Comparison of ENCODE assay signal across 17 cellular contexts in the genomic region with DNA sequence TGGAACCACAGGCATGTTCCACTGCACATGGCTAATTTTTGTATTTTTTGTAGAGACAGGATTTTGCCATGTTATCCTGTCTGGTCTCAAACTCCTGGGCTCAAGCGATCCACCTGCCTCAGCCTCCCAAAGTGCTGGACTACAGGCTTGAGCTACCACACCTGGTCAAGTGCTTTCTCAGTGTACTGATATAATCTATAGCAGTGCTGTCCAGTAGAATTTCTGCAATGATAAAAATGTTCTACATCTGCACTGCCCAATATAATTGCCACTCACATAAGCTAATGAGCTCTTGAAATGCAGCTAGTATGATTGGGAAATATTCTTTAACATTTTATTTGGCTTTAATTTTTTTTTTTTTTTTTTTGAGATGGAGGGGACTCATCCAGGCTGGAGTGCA.
DNase-seq lines count a peak whose midpoint lies in the region; ATAC-seq and TF ChIP-seq lines count a peak whose summit lies in the region.
"Had no signal": no experiment of that assay in that cellular context is flagged by ENCODE, and none has a peak within 500 bp of the region (broad histone marks: within the 10 kb centered on the region; RNA-seq: fewer than 3 reads in every experiment).

No MANE protein-coding gene starts in this region.

- TF ChIP-seq CTCF in left lung (IDR thresholded peaks at IDR 0.05) (no peak), lung (IDR thresholded peaks at IDR 0.05; ENCODE audit: control extremely low read depth, extremely low read depth) (no peak)
- TF ChIP-seq CTCF in CD4-positive, alpha-beta T cell (IDR thresholded peaks at IDR 0.05), result no peak

- intact Hi-C loops in left lung (cut with DNase I), result no loop called here
- intact Hi-C loops in CD4-positive, alpha-beta T cell (cut with DNase I, micrococcal nuclease), result no loop called here
- intact Hi-C loops in activated T-helper 2 cell treated with anti-CD3 and anti-CD28 coated beads, Interferon-gamma antibody, Interleukin-2, Interleukin-4, amounts not matched to agents 10 μg/mL and 5 μg/mL and 100 μg/mL, durations not matched to agents 14 hours and 24 hours and 36 hours (cut with micrococcal nuclease), result no loop called here

- no peaks in the 10 kb centered on the region for H3K27me3 ChIP-seq in left lung
- H3K27me3 ChIP-seq in lung (ENCODE audit: control insufficient read depth, insufficient read depth), result no peaks in the 10 kb centered on the region
- H3K27me3 ChIP-seq in CD4-positive, alpha-beta T cell (ENCODE audit: control insufficient read depth, insufficient read depth, low read length), result no peaks in the 10 kb centered on the region
- H3K27me3 ChIP-seq: BE2C, BLaER1 had no signal

- H3K9me3 ChIP-seq in left lung, result no peaks in the 10 kb centered on the region
- no peaks in the 10 kb centered on the region for H3K9me3 ChIP-seq in lung (ENCODE audit: control insufficient read depth in 2 of 2, insufficient read depth in 1 of 2, low read length in 1 of 2)
- H3K9me3 ChIP-seq in CD4-positive, alpha-beta T cell (ENCODE audit: control insufficient read depth, low read length), result no peaks in the 10 kb centered on the region
- H3K9me3 ChIP-seq: BE2C, BLaER1, Caco-2 had no signal

- no peaks in the 10 kb centered on the region for H3K27me3 Mint-ChIP-seq in CD4-positive, alpha-beta T cell
- H3K27me3 Mint-ChIP-seq in activated T-helper 2 cell treated with anti-CD3 and anti-CD28 coated beads, Interferon-gamma antibody, Interleukin-2, Interleukin-4, amounts not matched to agents 10 μg/mL and 5 μg/mL and 100 μg/mL, durations not matched to agents 14 hours and 24 hours and 36 hours (ENCODE audit: low read depth), result no peaks in the 10 kb centered on the region

- H3K9me3 Mint-ChIP-seq in CD4-positive, alpha-beta T cell, result no peaks in the 10 kb centered on the region
- no peaks in the 10 kb centered on the region for H3K9me3 Mint-ChIP-seq in activated T-helper 2 cell treated with anti-CD3 and anti-CD28 coated beads, Interferon-gamma antibody, Interleukin-2, Interleukin-4, amounts not matched to agents 10 μg/mL and 5 μg/mL and 100 μg/mL, durations not matched to agents 14 hours and 24 hours and 36 hours
- H3K9me3 Mint-ChIP-seq: CD4-positive, CD25-positive, alpha-beta regulatory T cell; CD8-positive, alpha-beta T cell had no signal

- DNase-seq in left lung, result no peak
- DNase-seq in lung (ENCODE audit: low spot score), result no peak
- no peak for DNase-seq in CD4-positive, alpha-beta T cell
- DNase-seq in activated T-helper 2 cell treated with anti-CD3 and anti-CD28 coated beads, Interferon-gamma antibody, Interleukin-2, Interleukin-4, amounts not matched to agents 10 μg/mL and 5 μg/mL and 100 μg/mL, durations not matched to agents 14 hours and 24 hours and 36 hours (ENCODE audit: low spot score), result no peak
- DNase-seq: 8988T; ACHN; BE2C; C1 segment of cervical spinal cord; Caco-2; Calu3; CD4-positive, CD25-positive, alpha-beta regulatory T cell; CD8-positive, alpha-beta T cell; DMS79 treated with DMSO at 0.1 percent for 48 hours; GF-D8 had no signal

- H3K36me3 Mint-ChIP-seq in CD4-positive, alpha-beta T cell (ENCODE audit: low read depth), result peaks cover 15% of the 10 kb centered on the region
- no peaks in the 10 kb centered on the region for H3K36me3 Mint-ChIP-seq in activated T-helper 2 cell treated with anti-CD3 and anti-CD28 coated beads, Interferon-gamma antibody, Interleukin-2, Interleukin-4, amounts not matched to agents 10 μg/mL and 5 μg/mL and 100 μg/mL, durations not matched to agents 14 hours and 24 hours and 36 hours (ENCODE audit: low read depth)

- ATAC-seq in left lung (peak; percentile 73), lung (ENCODE audit: insufficient read depth, low FRiP score) (peak; percentile 27), GM21737 (IDR thresholded peaks at IDR 0.05; ENCODE audit: unreplicated experiment) (no peak)
- ATAC-seq in CD4-positive, alpha-beta T cell (ENCODE audit: poor library complexity), result no peak
- ATAC-seq: CD8-positive, alpha-beta T cell had no signal

- 75 to 100% methylated on average over 1 of the region's 1 CpG for WGBS in lung, 2 donors

- no peak overlapping the region for H3K27ac ChIP-seq in left lung
- H3K27ac ChIP-seq in lung (ENCODE audit: low read depth in 1 of 2, low read length in 1 of 2), result no peak overlapping the region
- H3K27ac ChIP-seq in CD4-positive, alpha-beta T cell (ENCODE audit: low read depth, low read length), result no peak overlapping the region
- H3K27ac ChIP-seq: BLaER1 had no signal

- POLR2A ChIA-PET in CD4-positive, alpha-beta T cell (lab: Charles Lee), result no interaction called here

- H3K4me1 ChIP-seq in left lung (no peaks in the 10 kb centered on the region), lung (ENCODE audit: control insufficient read depth in 2 of 2, insufficient read depth in 2 of 2, low read length in 2 of 2) (no peaks in the 10 kb centered on the region)
- H3K4me1 ChIP-seq: BE2C, BLaER1, Caco-2 had no signal

- no peak overlapping the region for H3K4me3 Mint-ChIP-seq in CD4-positive, alpha-beta T cell
- H3K4me3 Mint-ChIP-seq in activated T-helper 2 cell treated with anti-CD3 and anti-CD28 coated beads, Interferon-gamma antibody, Interleukin-2, Interleukin-4, amounts not matched to agents 10 μg/mL and 5 μg/mL and 100 μg/mL, durations not matched to agents 14 hours and 24 hours and 36 hours (ENCODE audit: low read depth), result no peak overlapping the region
- H3K4me3 Mint-ChIP-seq: CD14-positive monocyte; CD4-positive, CD25-positive, alpha-beta regulatory T cell; CD8-positive, alpha-beta T cell had no signal

- no peaks in the 10 kb centered on the region for H3K4me1 Mint-ChIP-seq in CD4-positive, alpha-beta T cell (ENCODE audit: low read depth)
- peaks cover 6% of the 10 kb centered on the region for H3K4me1 Mint-ChIP-seq in activated T-helper 2 cell treated with anti-CD3 and anti-CD28 coated beads, Interferon-gamma antibody, Interleukin-2, Interleukin-4, amounts not matched to agents 10 μg/mL and 5 μg/mL and 100 μg/mL, durations not matched to agents 14 hours and 24 hours and 36 hours (ENCODE audit: low read depth)

- no peak overlapping the region for H3K4me3 ChIP-seq in left lung
- H3K4me3 ChIP-seq in lung, result no peak overlapping the region
- H3K4me3 ChIP-seq: BLaER1 had no signal

- no peak overlapping the region for H3K27ac Mint-ChIP-seq in CD4-positive, alpha-beta T cell
- H3K27ac Mint-ChIP-seq in activated T-helper 2 cell treated with anti-CD3 and anti-CD28 coated beads, Interferon-gamma antibody, Interleukin-2, Interleukin-4, amounts not matched to agents 10 μg/mL and 5 μg/mL and 100 μg/mL, durations not matched to agents 14 hours and 24 hours and 36 hours, result no peak overlapping the region
- H3K27ac Mint-ChIP-seq: CD4-positive, CD25-positive, alpha-beta regulatory T cell; CD8-positive, alpha-beta T cell had no signal

- CTCF ChIA-PET in CD4-positive, alpha-beta T cell (lab: Charles Lee), result no interaction called here

- no peaks in the 10 kb centered on the region for H3K36me3 ChIP-seq in left lung
- no peaks in the 10 kb centered on the region for H3K36me3 ChIP-seq in lung (ENCODE audit: control insufficient read depth in 2 of 2, insufficient read depth in 2 of 2, low read length in 2 of 2)
- H3K36me3 ChIP-seq: BE2C, BLaER1 had no signal

Comparison
In these comparisons a context has a peak if more than half of its experiments do, and no peak if none do; other contexts are left out.
1. ATAC-seq: peak in left lung (single experiment) and lung (single experiment); none in GM21737 (single experiment) and CD4-positive, alpha-beta T cell (single experiment).